In genomic region chr11:119352857-119353260, GRCh38 we compare ENCODE assay signal across 7 cellular contexts. TPM values are rescaled to one million over a fixed set of nuclear protein-coding genes. Genes with fewer than 3 reads are reported as not detected.
A peak's percentile ranks its signal among the peaks of the same experiment; 100 is the strongest.
DNase-seq lines count a peak whose midpoint lies in the region; ATAC-seq and TF ChIP-seq lines count a peak whose summit lies in the region.
"Had no signal": no experiment of that assay in that cellular context is flagged by ENCODE, and none has a peak within 500 bp of the region (broad histone marks: within the 10 kb centered on the region; RNA-seq: fewer than 3 reads in every experiment).

No MANE protein-coding gene starts in this region.

- H3K9me3 ChIP-seq in right atrium auricular region, result no peaks in the 10 kb centered on the region

- peak overlapping the region; percentile 30; the same call in 1 of the 2 replicates for H3K27ac ChIP-seq in 22Rv1
- peak overlapping the region; percentile 60 to 67 for H3K27ac ChIP-seq in right atrium auricular region

- no peak overlapping the region for H3K4me3 ChIP-seq in right atrium auricular region

- peak; percentile 85 for DNase-seq in NCI-H2196 (lab: John Stamatoyannopoulos, UW; ENCODE audit: unreplicated experiment)
- DNase-seq in right atrium auricular region (ENCODE audit: low spot score), result no peak
- no peak for DNase-seq in DMS114 treated with DMSO at 0.1 percent for 48 hours (lab: John Stamatoyannopoulos, UW; ENCODE audit: unreplicated experiment)
- DNase-seq in activated T-cell treated with anti-CD3 and anti-CD28 coated beads for 4 hours, result no peak

- TF ChIP-seq CTCF in 22Rv1 (IDR thresholded peaks at IDR 0.05) (no peak), right atrium auricular region (IDR thresholded peaks at IDR 0.05) (no peak)

- H3K27me3 ChIP-seq in right atrium auricular region, result no peaks in the 10 kb centered on the region

- H3K36me3 ChIP-seq in right atrium auricular region, result peaks cover 10% of the 10 kb centered on the region

- peaks cover 0 to 41% of the 10 kb centered on the region in 2 donors for H3K4me1 ChIP-seq in right atrium auricular region

- ATAC-seq in GM18907 (IDR thresholded peaks at IDR 0.05; ENCODE audit: unreplicated experiment), result no peak
- ATAC-seq: activated CD4-positive, CD25-positive, alpha-beta regulatory T cell treated with anti-CD3 and anti-CD28 coated beads, Interleukin-2, amount 50 U/mL, for 24 hours had no signal

RNA-seq across cellular contexts. Expression of gene MFRP, which starts 6.4 kb away (rescaled TPM):
- not detected for total RNA-seq in right atrium auricular region

RNA-seq across cellular contexts. Expression of gene C1QTNF5, which starts 12.2 kb away (rescaled TPM):
- 10 to 100 TPM; 41.4 to 47.4 TPM for total RNA-seq in right atrium auricular region

RNA-seq across cellular contexts. Expression of gene RNF26, which starts 18.5 kb away (rescaled TPM):
- 10 to 100 TPM in 1 of 2 donors, 1 to 10 TPM in 1; 8.2 to 10.3 TPM for total RNA-seq in right atrium auricular region

RNA-seq across cellular contexts. Expression of gene USP2, which starts 28.6 kb away (rescaled TPM):
- total RNA-seq in right atrium auricular region, result 10 to 100 TPM; 38.9 to 58.7 TPM

RNA-seq across cellular contexts. Expression of gene MCAM, which starts 35.9 kb away (rescaled TPM):
- total RNA-seq in right atrium auricular region, result 100 to 1,000 TPM; 356 to 509 TPM
